1 cellular context compared by ENCODE assay signal in genomic region chr9:124510650-124511425, GRCh38.
TF ChIP-seq lines count a peak whose summit lies in the region.

No MANE protein-coding gene starts in this region.

TF ChIP-seq in HepG2, 621 proteins besides CTCF, POLR2A, EP300 and RAD21 (continued from another document and continues in another):
- TF ChIP-seq ZNF331 (CRISPR knock-in tag; IDR thresholded peaks at IDR 0.05) (peak; percentile 49; the same call in 1 of the 2 replicates), FOXP1 (IDR thresholded peaks at IDR 0.05) (peak; percentile 82), FOXP1 (CRISPR knock-in tag; IDR thresholded peaks at IDR 0.05) (peak; percentile 94), HDAC2 (CRISPR knock-in tag; IDR thresholded peaks at IDR 0.05) (peak; percentile 66; the same call in 1 of the 2 replicates), ELK4 (CRISPR knock-in tag; IDR thresholded peaks at IDR 0.05; ENCODE audit: borderline replicate concordance) (no peak), FOXK2 (IDR thresholded peaks at IDR 0.05) (0 out of 2 replicates have a peak, but pooled peaks have one; percentile 33), PATZ1 (CRISPR knock-in tag; IDR thresholded peaks at IDR 0.05) (peak; percentile 28; the same call in 1 of the 2 replicates), HNRNPUL1 (IDR thresholded peaks at IDR 0.05; ENCODE audit: low read depth, low read length) (no peak), LRRFIP1 (CRISPR knock-in tag; conservative IDR thresholded peaks at IDR 0.05) (no peak), FOXP4 (CRISPR knock-in tag; IDR thresholded peaks at IDR 0.05) (peak; percentile 94), HOXA3 (CRISPR knock-in tag; IDR thresholded peaks at IDR 0.05) (peak; percentile 77), BCLAF1 (IDR thresholded peaks at IDR 0.05) (no peak), ZSCAN9 (CRISPR knock-in tag; IDR thresholded peaks at IDR 0.05; ENCODE audit: borderline replicate concordance) (no peak), TBX3 (IDR thresholded peaks at IDR 0.05; ENCODE audit: borderline replicate concordance) (peak; percentile 72; the same call in 1 of the 2 replicates), REPIN1 (CRISPR knock-in tag; IDR thresholded peaks at IDR 0.05; ENCODE audit: borderline replicate concordance, low read depth) (peak; percentile 58; the same call in 1 of the 2 replicates), ZFAT (CRISPR knock-in tag; conservative IDR thresholded peaks at IDR 0.05) (no peak), PTBP1 (IDR thresholded peaks at IDR 0.05; ENCODE audit: low read depth, low read length, poor library complexity, severe bottlenecking) (no peak), TBX2 (CRISPR knock-in tag; IDR thresholded peaks at IDR 0.05; ENCODE audit: borderline replicate concordance) (peak; percentile 83), NRL (CRISPR knock-in tag; IDR thresholded peaks at IDR 0.05; ENCODE audit: borderline replicate concordance) (peak; percentile 36; the same call in 1 of the 2 replicates), THRA (CRISPR knock-in tag; IDR thresholded peaks at IDR 0.05; ENCODE audit: borderline replicate concordance) (peak; percentile 98), ZNF547 (CRISPR knock-in tag; IDR thresholded peaks at IDR 0.05) (peak; percentile 86), POGK (CRISPR knock-in tag; conservative IDR thresholded peaks at IDR 0.05) (0 out of 2 replicates have a peak, but pooled peaks have one; percentile 36), HOXA5 (CRISPR knock-in tag; IDR thresholded peaks at IDR 0.05) (peak; percentile 54; the same call in 1 of the 2 replicates), PRDM15 (CRISPR knock-in tag; IDR thresholded peaks at IDR 0.05) (no peak), FOSL2 (CRISPR knock-in tag; IDR thresholded peaks at IDR 0.05) (peak; percentile 73), SALL2 (CRISPR knock-in tag; IDR thresholded peaks at IDR 0.05) (peak; percentile 71; the same call in 1 of the 2 replicates), ZFP36L1 (CRISPR knock-in tag; IDR thresholded peaks at IDR 0.05) (peak; percentile 37; the same call in 1 of the 2 replicates), CREB1 (IDR thresholded peaks at IDR 0.05) (peak; percentile 59; the same call in 1 of the 2 replicates), CREB1 (CRISPR knock-in tag; IDR thresholded peaks at IDR 0.05) (peak; percentile 56; the same call in 1 of the 2 replicates), TFAP4 (IDR thresholded peaks at IDR 0.05; ENCODE audit: borderline replicate concordance, low read depth) (peak; percentile 93), IRF2 (CRISPR knock-in tag; IDR thresholded peaks at IDR 0.05) (peak; percentile 69; the same call in 1 of the 2 replicates), MLX (CRISPR knock-in tag; IDR thresholded peaks at IDR 0.05) (no peak), ISL2 (CRISPR knock-in tag; IDR thresholded peaks at IDR 0.05) (peak; percentile 34; the same call in 1 of the 2 replicates), MEIS2 (CRISPR knock-in tag; IDR thresholded peaks at IDR 0.05) (0 out of 2 replicates have a peak, but pooled peaks have one; percentile 52), NR2C2 (CRISPR knock-in tag; IDR thresholded peaks at IDR 0.05; ENCODE audit: borderline replicate concordance) (peak; percentile 61; the same call in 1 of the 2 replicates), GTF3A (CRISPR knock-in tag; conservative IDR thresholded peaks at IDR 0.05) (0 out of 2 replicates have a peak, but pooled peaks have one; percentile 11), KDM5B (CRISPR knock-in tag; IDR thresholded peaks at IDR 0.05; ENCODE audit: borderline replicate concordance) (no peak)
